ENCODE assay signal across 24 cellular contexts in the genomic region with DNA sequence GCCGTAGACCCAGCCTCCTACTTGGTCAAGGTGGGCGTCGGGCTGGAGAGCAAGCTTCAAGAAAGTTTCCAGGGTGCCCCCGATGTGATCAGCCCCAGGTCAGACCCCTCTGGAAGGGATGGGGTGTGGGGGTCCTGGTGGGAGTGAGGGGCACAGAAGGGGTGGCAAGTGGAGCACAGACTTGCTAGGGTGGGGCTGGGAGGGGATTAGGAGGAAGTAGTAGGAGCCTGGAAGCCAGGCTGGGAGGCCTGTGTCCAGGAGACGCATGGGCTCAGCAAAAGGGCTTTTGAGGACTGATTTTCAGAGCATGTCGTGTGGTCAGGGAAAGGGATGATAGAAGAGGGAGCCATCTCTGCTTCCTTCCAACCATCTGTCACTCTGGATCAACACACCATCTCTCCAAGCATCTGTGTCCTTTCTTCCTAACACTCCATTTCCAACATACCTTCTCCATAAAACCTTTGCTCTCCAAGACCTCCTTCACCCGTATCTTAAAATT.
"Had no signal": no experiment of that assay in that cellular context is flagged by ENCODE, and none has a peak within 500 bp of the region (broad histone marks: within the 10 kb centered on the region; RNA-seq: fewer than 3 reads in every experiment).

No MANE protein-coding gene starts in this region.

- ATAC-seq: left lung; naive thymus-derived CD4-positive, alpha-beta T cell; psoas muscle had no signal

- DNase-seq: activated CD4-positive, alpha-beta memory T cell treated with anti-CD3 and anti-CD28 coated beads, Interleukin-2, amount 10 ng/mL, durations not matched to agents 7 days and 5 days; activated CD4-positive, alpha-beta T cell treated with anti-CD3 and anti-CD28 coated beads for 48 hours; activated CD4-positive, CD25-positive, alpha-beta regulatory T cell; activated gamma-delta T cell; activated naive CD8-positive, alpha-beta T cell treated with anti-CD3 and anti-CD28 coated beads, Interleukin-2, amount 10 ng/mL, durations not matched to agents 7 days and 5 days; amniotic stem cell; cerebellar nuclear complex; effector CD8-positive, alpha-beta T cell; erythroblast; foreskin fibroblast; immature natural killer cell; kidney glomerular epithelial cell; naive thymus-derived CD4-positive, alpha-beta T cell; stimulated activated CD4-positive, alpha-beta T cell treated with anti-CD3 and anti-CD28 coated beads, Interleukin-4, amount 100 ng/mL, for 24 hours; tibial artery had no signal

- H3K9me3 Mint-ChIP-seq: activated CD4-positive, alpha-beta memory T cell treated with anti-CD3 and anti-CD28 coated beads, Interleukin-2, amount 10 ng/mL, durations not matched to agents 7 days and 5 days; activated naive CD8-positive, alpha-beta T cell treated with anti-CD3 and anti-CD28 coated beads, Interleukin-2, amount 10 ng/mL, durations not matched to agents 7 days and 5 days; immature natural killer cell; neural crest cell; stimulated activated naive CD8-positive, alpha-beta T cell treated with anti-CD3 and anti-CD28 coated beads, Interleukin-15, Interleukin-2, amounts not matched to agents 100 ng/mL and 50 ng/mL, for 24 hours; T-helper 1 cell treated with Interleukin-12 subunit alpha and Interleukin-12 subunit beta and Interleukin-4 antibody, amounts not matched to agents 30 μg/mL and 1 μg/mL, for 36 hours had no signal

- H3K4me3 ChIP-seq: breast epithelium, hepatocyte, left lung, lung, psoas muscle, right atrium auricular region, tibial artery had no signal

- H3K36me3 Mint-ChIP-seq: immature natural killer cell had no signal

- H3K4me1 Mint-ChIP-seq: activated naive CD8-positive, alpha-beta T cell treated with anti-CD3 and anti-CD28 coated beads, Interleukin-2, amount 10 ng/mL, durations not matched to agents 7 days and 5 days; immature natural killer cell had no signal

- H3K27me3 Mint-ChIP-seq: activated CD4-positive, alpha-beta memory T cell treated with anti-CD3 and anti-CD28 coated beads, Interleukin-2, amount 10 ng/mL, durations not matched to agents 7 days and 5 days; activated naive CD8-positive, alpha-beta T cell treated with anti-CD3 and anti-CD28 coated beads, Interleukin-2, amount 10 ng/mL, durations not matched to agents 7 days and 5 days; naive thymus-derived CD4-positive, alpha-beta T cell; stimulated activated naive CD8-positive, alpha-beta T cell treated with anti-CD3 and anti-CD28 coated beads, Interleukin-15, Interleukin-2, amounts not matched to agents 100 ng/mL and 50 ng/mL, for 24 hours had no signal

- H3K27ac ChIP-seq: breast epithelium, hepatocyte, left lung, psoas muscle, right atrium auricular region, tibial artery had no signal

- H3K27ac Mint-ChIP-seq: activated CD4-positive, alpha-beta memory T cell treated with anti-CD3 and anti-CD28 coated beads, Interleukin-2, amount 10 ng/mL, durations not matched to agents 7 days and 5 days; activated naive CD8-positive, alpha-beta T cell treated with anti-CD3 and anti-CD28 coated beads, Interleukin-2, amount 10 ng/mL, durations not matched to agents 7 days and 5 days; naive thymus-derived CD4-positive, alpha-beta T cell; stimulated activated naive CD8-positive, alpha-beta T cell treated with anti-CD3 and anti-CD28 coated beads, Interleukin-15, Interleukin-2, amounts not matched to agents 100 ng/mL and 50 ng/mL, for 24 hours; T-helper 1 cell treated with Interleukin-12 subunit alpha and Interleukin-12 subunit beta and Interleukin-4 antibody, amounts not matched to agents 30 μg/mL and 1 μg/mL, for 36 hours had no signal

- H3K4me3 Mint-ChIP-seq: activated CD4-positive, alpha-beta memory T cell treated with anti-CD3 and anti-CD28 coated beads, Interleukin-2, amount 10 ng/mL, durations not matched to agents 7 days and 5 days; activated naive CD8-positive, alpha-beta T cell treated with anti-CD3 and anti-CD28 coated beads, Interleukin-2, amount 10 ng/mL, durations not matched to agents 7 days and 5 days; immature natural killer cell; naive thymus-derived CD4-positive, alpha-beta T cell; neural crest cell; stimulated activated naive CD8-positive, alpha-beta T cell treated with anti-CD3 and anti-CD28 coated beads, Interleukin-15, Interleukin-2, amounts not matched to agents 100 ng/mL and 50 ng/mL, for 24 hours; T-helper 1 cell treated with Interleukin-12 subunit alpha and Interleukin-12 subunit beta and Interleukin-4 antibody, amounts not matched to agents 30 μg/mL and 1 μg/mL, for 36 hours had no signal

- H3K27me3 ChIP-seq: breast epithelium, hepatocyte, left lung, right atrium auricular region, tibial artery had no signal

- H3K9me3 ChIP-seq: breast epithelium, left lung, psoas muscle, right atrium auricular region, tibial artery had no signal

- H3K36me3 ChIP-seq: breast epithelium, left lung, right atrium auricular region, tibial artery had no signal
